In the genomic region with DNA sequence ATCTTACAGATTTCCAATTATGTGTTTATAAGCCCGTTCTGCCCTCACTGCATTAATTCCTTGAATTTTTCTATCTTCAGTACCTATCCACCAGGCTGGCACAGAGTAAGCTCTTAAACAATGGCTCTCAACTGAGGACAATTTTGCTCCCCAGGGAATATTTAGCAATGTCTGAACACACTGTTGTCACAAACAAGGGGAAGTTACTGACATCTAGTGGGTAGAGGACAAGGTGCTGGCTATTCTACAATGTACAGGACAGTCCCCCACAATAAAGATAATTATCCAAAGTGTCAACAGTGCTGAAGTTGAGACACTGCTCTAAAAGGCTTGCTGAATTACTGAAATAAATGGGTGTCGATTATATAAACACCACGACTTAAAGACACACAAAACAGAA, we compare ENCODE assay signal across 9 cellular contexts. TPM values are rescaled to one million over a fixed set of nuclear protein-coding genes. Genes with fewer than 3 reads are reported as not detected.
A peak's percentile ranks its signal among the peaks of the same experiment; 100 is the strongest.
DNase-seq lines count a peak whose midpoint lies in the region; ATAC-seq and TF ChIP-seq lines count a peak whose summit lies in the region.
"Had no signal": no experiment of that assay in that cellular context is flagged by ENCODE, and none has a peak within 500 bp of the region (broad histone marks: within the 10 kb centered on the region; RNA-seq: fewer than 3 reads in every experiment).

No MANE protein-coding gene starts in this region.

- no peaks in the 10 kb centered on the region for H3K4me1 ChIP-seq in GM23338 (ENCODE audit: insufficient read depth)
- H3K4me1 ChIP-seq in heart right ventricle, result peaks cover 5 to 47% (median 37%) of the 10 kb centered on the region in 9 donors

- H3K9me3 Mint-ChIP-seq in GM23338, result no peaks in the 10 kb centered on the region

- TF ChIP-seq CTCF in GM23338 (conservative IDR thresholded peaks at IDR 0.05; ENCODE audit: low read depth in 2 of 2) (peak; percentile 33 to 53), heart right ventricle (IDR thresholded peaks at IDR 0.05) (peak in 4 of 9 donors; percentile 16 to 40 (median 22))

- in situ Hi-C loops in G401 (cut with HindIII; ENCODE audit: low sequenced_read_pairs), result no loop called here

- peaks cover 89% of the 10 kb centered on the region for H3K79me2 ChIP-seq in GM23338 (replicated peaks; ENCODE audit: insufficient read depth)

- no peaks in the 10 kb centered on the region for H3K9me3 ChIP-seq in heart right ventricle

- peaks cover 7% of the 10 kb centered on the region for H3K27me3 Mint-ChIP-seq in GM23338 (ENCODE audit: insufficient read depth, low read depth, poor library complexity)

- H3K36me3 ChIP-seq in GM23338 (ENCODE audit: insufficient read depth), result peaks cover 16% of the 10 kb centered on the region
- peaks cover 0 to 50% (median 23%) of the 10 kb centered on the region in 9 donors for H3K36me3 ChIP-seq in heart right ventricle

- no peaks in the 10 kb centered on the region; the same call in 1 of the 2 replicates for H3F3A ChIP-seq in GM23338 (replicated peaks; ENCODE audit: low read depth)

- H3K4me1 Mint-ChIP-seq in GM23338, result peaks cover 4% of the 10 kb centered on the region; the same call in 2 of the 3 replicates

- H3K27me3 ChIP-seq in GM23338 (ENCODE audit: insufficient read depth) (no peaks in the 10 kb centered on the region), heart right ventricle (no peaks in the 10 kb centered on the region)

- H3K9me2 ChIP-seq in GM23338 (ENCODE audit: insufficient read depth), result no peaks in the 10 kb centered on the region

- no peak overlapping the region for H3K4me3 ChIP-seq in GM23338
- H3K4me3 ChIP-seq in heart right ventricle, result no peak overlapping the region

- peaks cover 25% of the 10 kb centered on the region; the same call in 1 of the 2 replicates for H4K20me1 ChIP-seq in GM23338 (replicated peaks; ENCODE audit: insufficient read depth)

- no peak overlapping the region for H2AFZ ChIP-seq in GM23338

- peak overlapping the region; percentile 21; the same call in 1 of the 2 replicates for H3K27ac ChIP-seq in GM23338 (ENCODE audit: low read depth)
- H3K27ac ChIP-seq in heart right ventricle, result no peak overlapping the region

- no peak overlapping the region for H3K4me3 Mint-ChIP-seq in GM23338

- WGBS in heart right ventricle, 2 donors, result 66 to 67% methylated on average over 3 of the region's 3 CpGs

- intact Hi-C loops in heart right ventricle (cut with DNase I), result loop anchor here in 1 of 10 donors (10.0 kb wide), 1 partner anchor 69 kb away; a partner anchor contains a TSS

- H3K36me3 Mint-ChIP-seq in GM23338 (ENCODE audit: low read depth), result peaks cover 27% of the 10 kb centered on the region

- peak; percentile 21 for ATAC-seq in GM23338
- ATAC-seq in heart right ventricle, result peak in 5 of 8 donors; percentile 25 to 61 (median 47)
- ATAC-seq in GM19395 (IDR thresholded peaks at IDR 0.05; ENCODE audit: unreplicated experiment), result no peak

- H3K4me2 ChIP-seq in GM23338, result no peak overlapping the region

- peak; percentile 8 for DNase-seq in G401 (ENCODE audit: low spot score)
- peak; percentile 11 for DNase-seq in GM23338 (ENCODE audit: low spot score)
- DNase-seq in NCI-H748 (lab: John Stamatoyannopoulos, UW; ENCODE audit: unreplicated experiment), result peak; percentile 78
- no peak for DNase-seq in heart right ventricle
- no peak for DNase-seq in anterior cingulate cortex (lab: John Stamatoyannopoulos, UW)
- DNase-seq in islet precursor cell, result no peak
- DNase-seq in NK-92 treated with Interleukin-12 subunit alpha and Interleukin-12 subunit beta, amount 100 ng/mL, for 24 hours (lab: John Stamatoyannopoulos, UW), result no peak
- DNase-seq: NCI-H2081 treated with DMSO at 0.1 percent for 48 hours had no signal

- no peak overlapping the region for H3K27ac Mint-ChIP-seq in GM23338

TF ChIP-seq in GM23338, 12 proteins besides CTCF, POLR2A, EP300 and RAD21 (continues in another document):
- TF ChIP-seq POLR2AphosphoS5 (IDR thresholded peaks at IDR 0.05; ENCODE audit: low read depth) (no peak), JUNB (IDR thresholded peaks at IDR 0.05; ENCODE audit: unreplicated experiment) (no peak), EZH2phosphoT487 (IDR thresholded peaks at IDR 0.05; ENCODE audit: unreplicated experiment) (no peak), ZNF114 (CRISPR knock-in tag; IDR thresholded peaks at IDR 0.05) (no peak), EZH2 (IDR thresholded peaks at IDR 0.05; ENCODE audit: low read depth, unreplicated experiment) (no peak), NANOG (IDR thresholded peaks at IDR 0.05; ENCODE audit: borderline replicate concordance) (no peak), CREB1 (CRISPR knock-in tag; IDR thresholded peaks at IDR 0.05; ENCODE audit: low read depth) (no peak)
- TF ChIP-seq, protein P1, sequence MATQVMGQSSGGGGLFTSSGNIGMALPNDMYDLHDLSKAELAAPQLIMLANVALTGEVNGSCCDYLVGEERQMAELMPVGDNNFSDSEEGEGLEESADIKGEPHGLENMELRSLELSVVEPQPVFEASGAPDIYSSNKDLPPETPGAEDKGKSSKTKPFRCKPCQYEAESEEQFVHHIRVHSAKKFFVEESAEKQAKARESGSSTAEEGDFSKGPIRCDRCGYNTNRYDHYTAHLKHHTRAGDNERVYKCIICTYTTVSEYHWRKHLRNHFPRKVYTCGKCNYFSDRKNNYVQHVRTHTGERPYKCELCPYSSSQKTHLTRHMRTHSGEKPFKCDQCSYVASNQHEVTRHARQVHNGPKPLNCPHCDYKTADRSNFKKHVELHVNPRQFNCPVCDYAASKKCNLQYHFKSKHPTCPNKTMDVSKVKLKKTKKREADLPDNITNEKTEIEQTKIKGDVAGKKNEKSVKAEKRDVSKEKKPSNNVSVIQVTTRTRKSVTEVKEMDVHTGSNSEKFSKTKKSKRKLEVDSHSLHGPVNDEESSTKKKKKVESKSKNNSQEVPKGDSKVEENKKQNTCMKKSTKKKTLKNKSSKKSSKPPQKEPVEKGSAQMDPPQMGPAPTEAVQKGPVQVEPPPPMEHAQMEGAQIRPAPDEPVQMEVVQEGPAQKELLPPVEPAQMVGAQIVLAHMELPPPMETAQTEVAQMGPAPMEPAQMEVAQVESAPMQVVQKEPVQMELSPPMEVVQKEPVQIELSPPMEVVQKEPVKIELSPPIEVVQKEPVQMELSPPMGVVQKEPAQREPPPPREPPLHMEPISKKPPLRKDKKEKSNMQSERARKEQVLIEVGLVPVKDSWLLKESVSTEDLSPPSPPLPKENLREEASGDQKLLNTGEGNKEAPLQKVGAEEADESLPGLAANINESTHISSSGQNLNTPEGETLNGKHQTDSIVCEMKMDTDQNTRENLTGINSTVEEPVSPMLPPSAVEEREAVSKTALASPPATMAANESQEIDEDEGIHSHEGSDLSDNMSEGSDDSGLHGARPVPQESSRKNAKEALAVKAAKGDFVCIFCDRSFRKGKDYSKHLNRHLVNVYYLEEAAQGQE (IDR thresholded peaks at IDR 0.05; ENCODE audit: unreplicated experiment), result no peak
- TF ChIP-seq, protein P2, sequence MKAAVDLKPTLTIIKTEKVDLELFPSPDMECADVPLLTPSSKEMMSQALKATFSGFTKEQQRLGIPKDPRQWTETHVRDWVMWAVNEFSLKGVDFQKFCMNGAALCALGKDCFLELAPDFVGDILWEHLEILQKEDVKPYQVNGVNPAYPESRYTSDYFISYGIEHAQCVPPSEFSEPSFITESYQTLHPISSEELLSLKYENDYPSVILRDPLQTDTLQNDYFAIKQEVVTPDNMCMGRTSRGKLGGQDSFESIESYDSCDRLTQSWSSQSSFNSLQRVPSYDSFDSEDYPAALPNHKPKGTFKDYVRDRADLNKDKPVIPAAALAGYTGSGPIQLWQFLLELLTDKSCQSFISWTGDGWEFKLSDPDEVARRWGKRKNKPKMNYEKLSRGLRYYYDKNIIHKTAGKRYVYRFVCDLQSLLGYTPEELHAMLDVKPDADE (IDR thresholded peaks at IDR 0.05), result no peak

RNA-seq across cellular contexts. Expression of a gene that starts 5.0 kb away (rescaled TPM):
- total RNA-seq in G401 (2014; rRNA removed; shearing (Covaris generic)), result 206 and 242 TPM in 2 replicates
- total RNA-seq in GM23338 (2014; rRNA removed; shearing (Covaris generic)), result 79.8 and 97.9 TPM in 2 replicates
- polyA plus RNA-seq in GM23338 (2016; fragmentation: Nextera tagmentation; extraction: Ambion mirVana), result 34.5 and 35.6 TPM in 2 replicates
- total RNA-seq in heart right ventricle, result 100 to 1,000 TPM; 364 to 670 (median 572) TPM
- 10 to 100 TPM; 53.8 to 97.1 TPM for polyA plus RNA-seq in heart right ventricle

RNA-seq across cellular contexts. Expression of a gene that starts 5.5 kb away (rescaled TPM):
- total RNA-seq in G401 (2014; rRNA removed; shearing (Covaris generic)), result 477 and 547 TPM in 2 replicates
- total RNA-seq in GM23338 (2014; rRNA removed; shearing (Covaris generic)), result 213 and 305 TPM in 2 replicates
- polyA plus RNA-seq in GM23338 (2016; fragmentation: Nextera tagmentation; extraction: Ambion mirVana) (673 and 709 TPM in 2 replicates), heart right ventricle (100 to 1,000 TPM; 205 to 813 TPM)
- total RNA-seq in heart right ventricle, result 100 to 1,000 TPM; 218 to 306 (median 228) TPM

Comparison
In these comparisons a context has a peak if more than half of its experiments do, and no peak if none do; other contexts are left out.
1. DNase-seq: peak in G401 (single experiment), GM23338 (single experiment) and NCI-H748 (single experiment); none in heart right ventricle (0 of 2), anterior cingulate cortex (0 of 58), islet precursor cell (single experiment) and NK-92 treated with Interleukin-12 subunit alpha and Interleukin-12 subunit beta, amount 100 ng/mL, for 24 hours (single experiment).